ENCODE assay signal across 19 cellular contexts in the genomic region with DNA sequence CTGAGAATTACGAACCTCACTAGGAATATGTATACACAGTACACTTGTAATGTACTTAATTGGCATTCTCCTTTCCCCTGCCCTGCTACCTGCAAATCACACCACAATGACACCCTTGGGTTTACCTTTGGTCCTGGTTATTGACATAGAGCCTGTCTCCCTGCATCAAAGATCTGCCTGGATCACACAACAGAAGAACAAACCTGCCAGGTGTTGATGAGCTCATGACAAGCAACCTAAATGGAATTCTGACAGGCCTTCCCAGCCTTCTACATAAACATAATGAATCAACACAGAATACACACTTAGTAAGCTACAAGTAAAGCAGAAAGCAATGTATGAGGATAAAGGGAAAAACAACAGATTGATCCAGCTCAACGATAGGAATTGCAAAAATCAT.
"Had no signal": no experiment of that assay in that cellular context is flagged by ENCODE, and none has a peak within 500 bp of the region (broad histone marks: within the 10 kb centered on the region; RNA-seq: fewer than 3 reads in every experiment).

No MANE protein-coding gene starts in this region.

- H3K4me2 ChIP-seq: neural progenitor cell had no signal

- H2AFZ ChIP-seq: neural progenitor cell had no signal

- H3K4me1 ChIP-seq: neural progenitor cell, pancreas, sigmoid colon, spleen, stomach, upper lobe of left lung had no signal

- DNase-seq: activated CD4-positive, alpha-beta T cell treated with anti-CD3 and anti-CD28 coated beads, Interleukin-2, amount 10 ng/mL, durations not matched to agents 24 days and 14 days; activated CD4-positive, CD25-positive, alpha-beta regulatory T cell; activated CD8-positive, alpha-beta memory T cell treated with anti-CD3 and anti-CD28 coated beads, Interleukin-2, amount 50 U/mL, for 48 hours; activated gamma-delta T cell; activated naive CD8-positive, alpha-beta T cell treated with anti-CD3 and anti-CD28 coated beads for 36 hours; activated T-cell treated with anti-CD3 and anti-CD28 coated beads, Interleukin-2, amount 50 U/mL, for 72 hours; cortex of kidney; effector CD4-positive, alpha-beta T cell; heart left ventricle; pancreas; sigmoid colon; spleen; stomach; testis; upper lobe of left lung had no signal

- H3K36me3 ChIP-seq: heart left ventricle, neural progenitor cell, pancreas, sigmoid colon, spleen, stomach, upper lobe of left lung had no signal

- ATAC-seq: activated T-cell treated with anti-CD3 and anti-CD28 coated beads, Interleukin-2, amount 50 U/mL, for 72 hours; heart left ventricle; pancreas had no signal

- H3K27ac ChIP-seq: heart left ventricle, neural progenitor cell, pancreas, sigmoid colon, spleen, stomach, testis, upper lobe of left lung had no signal

- FAIRE-seq: endothelial cell of umbilical vein, frontal cortex, pancreas had no signal

- H3K9me3 ChIP-seq: heart left ventricle, pancreas, sigmoid colon, spleen, stomach, testis, upper lobe of left lung had no signal

- H3K27me3 ChIP-seq: heart left ventricle, neural progenitor cell, pancreas, sigmoid colon, spleen, stomach, testis, upper lobe of left lung had no signal

- H3K9ac ChIP-seq: neural progenitor cell had no signal

- H3K4me3 ChIP-seq: heart left ventricle, lung, neural progenitor cell, pancreas, sigmoid colon, spleen, stomach, testis, upper lobe of left lung had no signal
